ENCODE assay signal across 2 cellular contexts in the genomic region with DNA sequence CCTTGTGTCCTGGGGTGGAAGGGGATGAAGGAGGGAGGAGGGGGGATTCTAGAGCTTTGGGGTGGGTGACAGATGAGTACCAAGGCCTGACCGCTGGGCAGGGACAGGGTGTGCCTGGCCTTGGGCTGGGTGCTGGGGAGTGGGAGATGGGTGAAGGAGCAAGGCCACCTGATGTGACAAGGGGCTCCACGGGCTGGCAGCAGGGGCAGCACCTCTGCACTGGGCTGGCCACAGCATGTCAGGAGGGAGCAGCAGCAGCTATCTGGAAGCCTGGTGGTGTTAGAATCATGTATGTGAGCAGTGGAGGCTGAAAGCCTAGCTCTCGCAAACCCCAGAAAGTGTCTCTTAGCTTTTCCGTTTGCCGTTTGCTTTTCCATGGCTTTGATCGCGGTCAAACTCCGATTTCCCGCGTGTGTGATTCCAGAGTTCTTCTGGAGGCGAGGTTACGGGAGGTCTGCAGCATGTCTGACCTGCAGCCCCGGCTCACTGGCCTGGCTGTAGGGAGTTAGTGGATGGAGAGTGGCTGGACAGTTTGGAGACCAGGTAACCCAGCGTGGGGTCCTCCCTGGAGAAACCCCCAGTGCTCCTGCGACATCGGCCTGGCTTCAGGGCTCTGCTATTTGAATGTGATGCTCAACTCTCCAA.
TF ChIP-seq lines count a peak whose summit lies in the region.

No MANE protein-coding gene starts in this region.

TF ChIP-seq in IMR-90, 13 proteins besides CTCF, POLR2A, EP300 and RAD21:
- TF ChIP-seq RCOR1 (IDR thresholded peaks at IDR 0.05; ENCODE audit: insufficient replicate concordance, low read length) (no peak), NFE2L2 (IDR thresholded peaks at IDR 0.05; ENCODE audit: low read depth, low read length) (no peak), MXI1 (IDR thresholded peaks at IDR 0.05; ENCODE audit: borderline replicate concordance, low read depth, low read length) (no peak), FOS (IDR thresholded peaks at IDR 0.05; ENCODE audit: low read depth, low read length) (no peak), MAFK (IDR thresholded peaks at IDR 0.05; ENCODE audit: low read depth, low read length) (no peak), BHLHE40 (IDR thresholded peaks at IDR 0.05; ENCODE audit: low read depth, low read length) (no peak), CEBPB (IDR thresholded peaks at IDR 0.05; ENCODE audit: low read depth, low read length) (no peak), MAZ (IDR thresholded peaks at IDR 0.05; ENCODE audit: borderline replicate concordance, low read depth, low read length) (no peak), SMC3 (IDR thresholded peaks at IDR 0.05; ENCODE audit: low read depth, low read length) (no peak), CHD1 (IDR thresholded peaks at IDR 0.05; ENCODE audit: low read depth, low read length) (no peak), RFX5 (IDR thresholded peaks at IDR 0.05; ENCODE audit: low read depth, low read length) (no peak)
- TF ChIP-seq, protein P1, sequence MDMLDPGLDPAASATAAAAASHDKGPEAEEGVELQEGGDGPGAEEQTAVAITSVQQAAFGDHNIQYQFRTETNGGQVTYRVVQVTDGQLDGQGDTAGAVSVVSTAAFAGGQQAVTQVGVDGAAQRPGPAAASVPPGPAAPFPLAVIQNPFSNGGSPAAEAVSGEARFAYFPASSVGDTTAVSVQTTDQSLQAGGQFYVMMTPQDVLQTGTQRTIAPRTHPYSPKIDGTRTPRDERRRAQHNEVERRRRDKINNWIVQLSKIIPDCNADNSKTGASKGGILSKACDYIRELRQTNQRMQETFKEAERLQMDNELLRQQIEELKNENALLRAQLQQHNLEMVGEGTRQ (IDR thresholded peaks at IDR 0.05; ENCODE audit: low read depth, low read length): no peak
- TF ChIP-seq, protein P2, sequence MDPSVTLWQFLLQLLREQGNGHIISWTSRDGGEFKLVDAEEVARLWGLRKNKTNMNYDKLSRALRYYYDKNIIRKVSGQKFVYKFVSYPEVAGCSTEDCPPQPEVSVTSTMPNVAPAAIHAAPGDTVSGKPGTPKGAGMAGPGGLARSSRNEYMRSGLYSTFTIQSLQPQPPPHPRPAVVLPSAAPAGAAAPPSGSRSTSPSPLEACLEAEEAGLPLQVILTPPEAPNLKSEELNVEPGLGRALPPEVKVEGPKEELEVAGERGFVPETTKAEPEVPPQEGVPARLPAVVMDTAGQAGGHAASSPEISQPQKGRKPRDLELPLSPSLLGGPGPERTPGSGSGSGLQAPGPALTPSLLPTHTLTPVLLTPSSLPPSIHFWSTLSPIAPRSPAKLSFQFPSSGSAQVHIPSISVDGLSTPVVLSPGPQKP (IDR thresholded peaks at IDR 0.05; ENCODE audit: borderline replicate concordance, low read depth, low read length): no peak

TF ChIP-seq in H1, 55 proteins besides CTCF, POLR2A, EP300 and RAD21:
- TF ChIP-seq, protein P3, sequence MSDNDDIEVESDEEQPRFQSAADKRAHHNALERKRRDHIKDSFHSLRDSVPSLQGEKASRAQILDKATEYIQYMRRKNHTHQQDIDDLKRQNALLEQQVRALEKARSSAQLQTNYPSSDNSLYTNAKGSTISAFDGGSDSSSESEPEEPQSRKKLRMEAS (IDR thresholded peaks at IDR 0.05): no peak
- TF ChIP-seq NRF1 (IDR thresholded peaks at IDR 0.05; ENCODE audit: low read depth, low read length): no peak
- TF ChIP-seq, protein P4, sequence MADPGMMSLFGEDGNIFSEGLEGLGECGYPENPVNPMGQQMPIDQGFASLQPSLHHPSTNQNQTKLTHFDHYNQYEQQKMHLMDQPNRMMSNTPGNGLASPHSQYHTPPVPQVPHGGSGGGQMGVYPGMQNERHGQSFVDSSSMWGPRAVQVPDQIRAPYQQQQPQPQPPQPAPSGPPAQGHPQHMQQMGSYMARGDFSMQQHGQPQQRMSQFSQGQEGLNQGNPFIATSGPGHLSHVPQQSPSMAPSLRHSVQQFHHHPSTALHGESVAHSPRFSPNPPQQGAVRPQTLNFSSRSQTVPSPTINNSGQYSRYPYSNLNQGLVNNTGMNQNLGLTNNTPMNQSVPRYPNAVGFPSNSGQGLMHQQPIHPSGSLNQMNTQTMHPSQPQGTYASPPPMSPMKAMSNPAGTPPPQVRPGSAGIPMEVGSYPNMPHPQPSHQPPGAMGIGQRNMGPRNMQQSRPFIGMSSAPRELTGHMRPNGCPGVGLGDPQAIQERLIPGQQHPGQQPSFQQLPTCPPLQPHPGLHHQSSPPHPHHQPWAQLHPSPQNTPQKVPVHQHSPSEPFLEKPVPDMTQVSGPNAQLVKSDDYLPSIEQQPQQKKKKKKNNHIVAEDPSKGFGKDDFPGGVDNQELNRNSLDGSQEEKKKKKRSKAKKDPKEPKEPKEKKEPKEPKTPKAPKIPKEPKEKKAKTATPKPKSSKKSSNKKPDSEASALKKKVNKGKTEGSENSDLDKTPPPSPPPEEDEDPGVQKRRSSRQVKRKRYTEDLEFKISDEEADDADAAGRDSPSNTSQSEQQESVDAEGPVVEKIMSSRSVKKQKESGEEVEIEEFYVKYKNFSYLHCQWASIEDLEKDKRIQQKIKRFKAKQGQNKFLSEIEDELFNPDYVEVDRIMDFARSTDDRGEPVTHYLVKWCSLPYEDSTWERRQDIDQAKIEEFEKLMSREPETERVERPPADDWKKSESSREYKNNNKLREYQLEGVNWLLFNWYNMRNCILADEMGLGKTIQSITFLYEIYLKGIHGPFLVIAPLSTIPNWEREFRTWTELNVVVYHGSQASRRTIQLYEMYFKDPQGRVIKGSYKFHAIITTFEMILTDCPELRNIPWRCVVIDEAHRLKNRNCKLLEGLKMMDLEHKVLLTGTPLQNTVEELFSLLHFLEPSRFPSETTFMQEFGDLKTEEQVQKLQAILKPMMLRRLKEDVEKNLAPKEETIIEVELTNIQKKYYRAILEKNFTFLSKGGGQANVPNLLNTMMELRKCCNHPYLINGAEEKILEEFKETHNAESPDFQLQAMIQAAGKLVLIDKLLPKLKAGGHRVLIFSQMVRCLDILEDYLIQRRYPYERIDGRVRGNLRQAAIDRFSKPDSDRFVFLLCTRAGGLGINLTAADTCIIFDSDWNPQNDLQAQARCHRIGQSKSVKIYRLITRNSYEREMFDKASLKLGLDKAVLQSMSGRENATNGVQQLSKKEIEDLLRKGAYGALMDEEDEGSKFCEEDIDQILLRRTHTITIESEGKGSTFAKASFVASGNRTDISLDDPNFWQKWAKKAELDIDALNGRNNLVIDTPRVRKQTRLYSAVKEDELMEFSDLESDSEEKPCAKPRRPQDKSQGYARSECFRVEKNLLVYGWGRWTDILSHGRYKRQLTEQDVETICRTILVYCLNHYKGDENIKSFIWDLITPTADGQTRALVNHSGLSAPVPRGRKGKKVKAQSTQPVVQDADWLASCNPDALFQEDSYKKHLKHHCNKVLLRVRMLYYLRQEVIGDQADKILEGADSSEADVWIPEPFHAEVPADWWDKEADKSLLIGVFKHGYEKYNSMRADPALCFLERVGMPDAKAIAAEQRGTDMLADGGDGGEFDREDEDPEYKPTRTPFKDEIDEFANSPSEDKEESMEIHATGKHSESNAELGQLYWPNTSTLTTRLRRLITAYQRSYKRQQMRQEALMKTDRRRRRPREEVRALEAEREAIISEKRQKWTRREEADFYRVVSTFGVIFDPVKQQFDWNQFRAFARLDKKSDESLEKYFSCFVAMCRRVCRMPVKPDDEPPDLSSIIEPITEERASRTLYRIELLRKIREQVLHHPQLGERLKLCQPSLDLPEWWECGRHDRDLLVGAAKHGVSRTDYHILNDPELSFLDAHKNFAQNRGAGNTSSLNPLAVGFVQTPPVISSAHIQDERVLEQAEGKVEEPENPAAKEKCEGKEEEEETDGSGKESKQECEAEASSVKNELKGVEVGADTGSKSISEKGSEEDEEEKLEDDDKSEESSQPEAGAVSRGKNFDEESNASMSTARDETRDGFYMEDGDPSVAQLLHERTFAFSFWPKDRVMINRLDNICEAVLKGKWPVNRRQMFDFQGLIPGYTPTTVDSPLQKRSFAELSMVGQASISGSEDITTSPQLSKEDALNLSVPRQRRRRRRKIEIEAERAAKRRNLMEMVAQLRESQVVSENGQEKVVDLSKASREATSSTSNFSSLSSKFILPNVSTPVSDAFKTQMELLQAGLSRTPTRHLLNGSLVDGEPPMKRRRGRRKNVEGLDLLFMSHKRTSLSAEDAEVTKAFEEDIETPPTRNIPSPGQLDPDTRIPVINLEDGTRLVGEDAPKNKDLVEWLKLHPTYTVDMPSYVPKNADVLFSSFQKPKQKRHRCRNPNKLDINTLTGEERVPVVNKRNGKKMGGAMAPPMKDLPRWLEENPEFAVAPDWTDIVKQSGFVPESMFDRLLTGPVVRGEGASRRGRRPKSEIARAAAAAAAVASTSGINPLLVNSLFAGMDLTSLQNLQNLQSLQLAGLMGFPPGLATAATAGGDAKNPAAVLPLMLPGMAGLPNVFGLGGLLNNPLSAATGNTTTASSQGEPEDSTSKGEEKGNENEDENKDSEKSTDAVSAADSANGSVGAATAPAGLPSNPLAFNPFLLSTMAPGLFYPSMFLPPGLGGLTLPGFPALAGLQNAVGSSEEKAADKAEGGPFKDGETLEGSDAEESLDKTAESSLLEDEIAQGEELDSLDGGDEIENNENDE (IDR thresholded peaks at IDR 0.05; ENCODE audit: insufficient replicate concordance, low read length): no peak
- no peak for TF ChIP-seq ZNF274 (IDR thresholded peaks at IDR 0.05; ENCODE audit: borderline replicate concordance, extremely low read depth, low read length)
